Comparison of ENCODE assay signal across 1 cellular context in the genomic region with DNA sequence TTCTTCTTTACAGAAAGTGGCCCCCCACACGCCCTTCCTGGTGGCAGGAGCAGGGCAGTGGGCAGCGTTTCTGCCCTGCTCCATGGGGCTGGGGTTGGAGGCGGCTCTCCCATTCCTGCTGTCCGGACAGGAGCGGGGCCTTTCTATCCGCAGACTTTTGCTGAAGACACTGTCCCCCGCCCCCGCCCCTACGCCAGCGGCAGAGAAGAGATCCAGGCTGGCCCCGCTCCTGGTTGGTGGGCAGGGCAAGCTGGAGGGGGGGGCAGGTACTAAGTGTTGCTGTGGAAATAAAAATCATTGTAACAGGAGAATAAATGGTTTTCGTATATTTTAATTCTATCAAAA.
TF ChIP-seq lines count a peak whose summit lies in the region.

No MANE protein-coding gene starts in this region.

TF ChIP-seq in HepG2, 621 proteins besides CTCF, POLR2A, EP300 and RAD21 (continued from another document):
- TF ChIP-seq, protein P1, sequence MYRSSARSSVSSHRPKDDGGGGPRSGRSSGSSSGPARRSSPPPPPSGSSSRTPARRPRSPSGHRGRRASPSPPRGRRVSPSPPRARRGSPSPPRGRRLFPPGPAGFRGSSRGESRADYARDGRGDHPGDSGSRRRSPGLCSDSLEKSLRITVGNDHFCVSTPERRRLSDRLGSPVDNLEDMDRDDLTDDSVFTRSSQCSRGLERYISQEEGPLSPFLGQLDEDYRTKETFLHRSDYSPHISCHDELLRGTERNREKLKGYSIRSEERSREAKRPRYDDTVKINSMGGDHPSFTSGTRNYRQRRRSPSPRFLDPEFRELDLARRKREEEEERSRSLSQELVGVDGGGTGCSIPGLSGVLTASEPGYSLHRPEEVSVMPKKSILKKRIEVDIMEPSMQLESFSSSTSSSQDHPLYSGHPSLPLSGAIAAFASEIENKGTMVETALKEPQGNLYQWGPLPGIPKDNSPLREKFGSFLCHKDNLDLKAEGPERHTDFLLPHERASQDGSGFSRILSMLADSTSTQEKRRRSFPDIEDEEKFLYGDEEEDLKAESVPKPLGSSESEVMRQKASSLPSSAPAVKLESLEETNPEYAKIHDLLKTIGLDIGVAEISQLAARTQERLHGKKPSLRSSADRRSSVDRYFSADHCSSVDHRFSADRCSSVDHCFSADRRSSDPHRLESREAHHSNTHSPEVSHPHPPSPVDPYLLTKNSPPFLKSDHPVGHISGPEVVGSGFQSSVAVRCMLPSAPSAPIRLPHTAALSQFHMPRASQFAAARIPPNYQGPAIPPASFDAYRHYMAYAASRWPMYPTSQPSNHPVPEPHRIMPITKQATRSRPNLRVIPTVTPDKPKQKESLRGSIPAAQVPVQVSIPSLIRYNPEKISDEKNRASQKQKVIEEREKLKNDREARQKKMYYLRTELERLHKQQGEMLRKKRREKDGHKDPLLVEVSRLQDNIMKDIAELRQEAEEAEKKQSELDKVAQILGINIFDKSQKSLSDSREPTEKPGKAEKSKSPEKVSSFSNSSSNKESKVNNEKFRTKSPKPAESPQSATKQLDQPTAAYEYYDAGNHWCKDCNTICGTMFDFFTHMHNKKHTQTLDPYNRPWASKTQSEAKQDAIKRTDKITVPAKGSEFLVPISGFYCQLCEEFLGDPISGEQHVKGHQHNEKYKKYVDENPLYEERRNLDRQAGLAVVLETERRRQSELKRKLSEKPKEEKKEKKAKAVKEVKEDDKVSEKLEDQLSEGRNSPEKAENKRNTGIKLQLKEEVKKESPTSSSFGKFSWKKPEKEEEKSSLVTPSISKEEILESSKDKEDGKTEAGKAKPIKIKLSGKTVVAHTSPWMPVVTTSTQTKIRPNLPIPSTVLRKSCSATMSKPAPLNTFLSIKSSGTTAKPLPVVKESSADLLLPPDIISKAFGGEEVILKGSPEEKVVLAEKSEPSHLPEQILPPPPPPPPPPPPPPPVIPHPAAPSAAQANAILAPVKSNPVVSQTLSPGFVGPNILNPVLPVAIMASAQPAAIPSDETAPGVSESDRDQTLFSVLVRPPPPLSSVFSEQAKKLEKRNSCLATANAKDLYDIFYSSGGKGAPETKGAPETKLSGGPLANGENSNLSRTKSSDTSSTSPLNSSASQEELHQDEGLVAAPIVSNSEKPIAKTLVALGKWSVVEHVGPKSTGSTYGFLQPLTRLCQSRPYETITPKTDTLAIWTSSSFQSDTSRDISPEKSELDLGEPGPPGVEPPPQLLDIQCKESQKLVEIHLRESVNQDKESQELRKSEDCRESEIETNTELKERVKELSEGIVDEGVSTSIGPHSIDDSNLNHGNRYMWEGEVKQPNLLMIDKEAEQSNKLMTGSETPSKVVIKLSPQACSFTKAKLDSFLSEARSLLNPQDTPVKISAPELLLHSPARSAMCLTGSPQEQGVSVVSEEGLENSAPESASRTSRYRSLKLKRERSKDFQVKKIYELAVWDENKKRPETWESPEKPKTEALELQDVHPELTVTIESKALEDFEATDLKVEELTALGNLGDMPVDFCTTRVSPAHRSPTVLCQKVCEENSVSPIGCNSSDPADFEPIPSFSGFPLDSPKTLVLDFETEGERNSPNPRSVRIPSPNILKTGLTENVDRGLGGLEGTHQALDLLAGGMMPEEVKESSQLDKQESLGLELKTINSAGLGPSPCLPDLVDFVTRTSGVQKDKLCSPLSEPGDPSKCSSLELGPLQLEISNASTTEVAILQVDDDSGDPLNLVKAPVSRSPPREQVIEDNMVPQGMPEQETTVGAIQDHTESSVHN (CRISPR knock-in tag; IDR thresholded peaks at IDR 0.05), result no peak
- TF ChIP-seq ZNF781 (CRISPR knock-in tag; IDR thresholded peaks at IDR 0.05; ENCODE audit: borderline replicate concordance, not compliant biosample characterization) (no peak), RFXAP (CRISPR knock-in tag; IDR thresholded peaks at IDR 0.05; ENCODE audit: borderline replicate concordance) (no peak)
TF ChIP-seq in HepG2: peak in this region for 0.
